ENCODE assay signal across 22 cellular contexts in the genomic region with DNA sequence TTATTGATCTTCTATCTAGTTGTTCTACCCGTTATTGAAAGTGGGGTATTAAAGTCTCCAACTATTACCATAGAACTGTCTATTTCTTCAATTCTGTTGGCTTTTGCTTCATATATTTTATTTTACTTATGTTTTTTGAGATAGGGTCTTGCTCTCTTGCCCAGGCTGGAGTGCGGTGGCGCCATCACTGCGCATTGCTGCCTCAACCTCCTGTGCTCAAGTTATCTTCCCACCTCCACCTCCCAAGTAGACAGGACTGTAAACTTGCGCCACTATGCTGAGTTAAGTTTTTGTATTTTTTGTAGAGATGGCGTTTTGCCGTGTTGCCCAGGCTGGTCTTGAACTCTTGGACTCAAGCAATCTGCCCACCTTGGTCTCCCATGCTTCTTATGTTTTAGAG. TPM values are rescaled to one million over a fixed set of nuclear protein-coding genes. Genes with fewer than 3 reads are reported as not detected.
A peak's percentile ranks its signal among the peaks of the same experiment; 100 is the strongest.
DNase-seq lines count a peak whose midpoint lies in the region; ATAC-seq, FAIRE-seq and TF ChIP-seq lines count a peak whose summit lies in the region.
"Had no signal": no experiment of that assay in that cellular context is flagged by ENCODE, and none has a peak within 500 bp of the region (broad histone marks: within the 10 kb centered on the region; RNA-seq: fewer than 3 reads in every experiment).

No MANE protein-coding gene starts in this region.

- H3K79me2 ChIP-seq in OCI-LY7 (ENCODE audit: insufficient read depth, low read depth, low read length) = peaks cover 37% of the 10 kb centered on the region
- peaks cover 41% of the 10 kb centered on the region for H3K79me2 ChIP-seq in K562 (ENCODE audit: control insufficient read depth, insufficient read depth, low read length)
- H3K79me2 ChIP-seq in MM.1S (ENCODE audit: low read length) = peaks cover 23% of the 10 kb centered on the region

- BruUV-seq in OCI-LY7 (replicated peaks; lab: Mats Ljungman, UMichigan) (TSS peak; percentile 27), K562 (replicated peaks; lab: Mats Ljungman, UMichigan) (no TSS peak)

- H3K9me2 ChIP-seq in OCI-LY7 (ENCODE audit: insufficient read depth, low read length) (no peaks in the 10 kb centered on the region), MM.1S (replicated peaks; ENCODE audit: insufficient read depth, low read length) (no peaks in the 10 kb centered on the region)

- H3K9me3 Mint-ChIP-seq in endodermal cell = peaks cover 57% of the 10 kb centered on the region
- H3K9me3 Mint-ChIP-seq: CD8-positive, alpha-beta memory T cell had no signal

- intact Hi-C loops in OCI-LY7 (cut with micrococcal nuclease; ENCODE audit: unreplicated experiment) (no loop called here), K562 (cut with micrococcal nuclease) (no loop called here)

- H3F3A ChIP-seq in MM.1S (ENCODE audit: insufficient read depth, low read length) = no peaks in the 10 kb centered on the region

- H3K4me2 ChIP-seq in BLaER1 (no peak overlapping the region), OCI-LY7 (ENCODE audit: low read length) (no peak overlapping the region), K562 (ENCODE audit: insufficient read depth, low read length) (no peak overlapping the region), MM.1S (ENCODE audit: low read depth, low read length) (no peak overlapping the region)
- H3K4me2 ChIP-seq: BLaER1 treated with 17β-estradiol and CSF1 and Interleukin-3, amounts not matched to agents 10 nM and 100 nM; GM23338 had no signal

- no peaks in the 10 kb centered on the region for H3K4me1 Mint-ChIP-seq in endodermal cell
- H3K4me1 Mint-ChIP-seq: GM23338, H9 had no signal

- H3K9ac ChIP-seq in BLaER1 (no peak overlapping the region), K562 (ENCODE audit: insufficient read depth in 1 of 2, low read depth in 2 of 2, low read length in 2 of 2) (no peak overlapping the region), endodermal cell (ENCODE audit: extremely low read depth, low read length, poor library complexity, severe bottlenecking) (no peak overlapping the region), MM.1S (ENCODE audit: low read length) (no peak overlapping the region)
- H3K9ac ChIP-seq: BLaER1 treated with 17β-estradiol and CSF1 and Interleukin-3, amounts not matched to agents 10 nM and 100 nM had no signal

- in situ Hi-C loops in K562 (cut with MboI) = no loop called here

- H3K36me3 ChIP-seq in BLaER1 (peaks cover 95% of the 10 kb centered on the region), OCI-LY7 (ENCODE audit: insufficient read depth, low read length) (peaks cover 92% of the 10 kb centered on the region), K562 (ENCODE audit: control insufficient read depth, insufficient read depth, low read length) (peaks cover 45% of the 10 kb centered on the region; the same call in 2 of the 3 replicates), endodermal cell (ENCODE audit: control insufficient read depth, insufficient read depth, low read length) (peaks cover 75% of the 10 kb centered on the region), MM.1S (replicated peaks; ENCODE audit: insufficient read depth, low read length) (no peaks in the 10 kb centered on the region)

- TF ChIP-seq RAD21 in K562 (CRISPR knock-in tag; conservative IDR thresholded peaks at IDR 0.05 in 1 of 2, IDR thresholded peaks at IDR 0.05 in 1 of 2) = no peak

- CTCF ChIA-PET in OCI-LY7 (lab: Charles Lee; ENCODE audit: unreplicated experiment) (no interaction called here), K562 (lab: Yijun Ruan, JAX; ENCODE audit: low intra/inter-chr PET ratio) (no interaction called here)

- no peak overlapping the region for H3K4me3 Mint-ChIP-seq in endodermal cell
- H3K4me3 Mint-ChIP-seq: B cell; CD14-positive monocyte; CD4-positive, alpha-beta T cell; CD8-positive, alpha-beta memory T cell; GM23338; H9 had no signal

- H3K4me3 ChIP-seq in BLaER1 (peak overlapping the region; percentile 25; the same call in 1 of the 2 replicates), OCI-LY7 (ENCODE audit: low read depth, low read length, poor library complexity, severe bottlenecking) (no peak overlapping the region), K562 (no peak overlapping the region), endodermal cell (ENCODE audit: low read length) (peak overlapping the region; percentile 43), MM.1S (ENCODE audit: low read length) (no peak overlapping the region)
- H3K4me3 ChIP-seq: GM12878, GM23338 had no signal

- no peak for TF ChIP-seq CTCF in OCI-LY7 (conservative IDR thresholded peaks at IDR 0.05; ENCODE audit: low read length)
- no peak for TF ChIP-seq CTCF in K562 (IDR thresholded peaks at IDR 0.05 in 2 of 3, conservative IDR thresholded peaks at IDR 0.05 in 1 of 3; ENCODE audit: insufficient read depth in 2 of 3, low read depth in 1 of 3, low read length in 3 of 3)
- TF ChIP-seq CTCF in endodermal cell (conservative IDR thresholded peaks at IDR 0.05) = no peak
- TF ChIP-seq CTCF in MM.1S (IDR thresholded peaks at IDR 0.05; ENCODE audit: low read length) = no peak

- TF ChIP-seq POLR2A in K562 (conservative IDR thresholded peaks at IDR 0.05) = no peak

- H2AFZ ChIP-seq in OCI-LY7 (ENCODE audit: low read length) (no peak overlapping the region), K562 (ENCODE audit: low read depth, low read length) (no peak overlapping the region), MM.1S (ENCODE audit: low read length) (no peak overlapping the region)
- H2AFZ ChIP-seq: GM23338 had no signal

- peaks cover 92% of the 10 kb centered on the region for H3K36me3 Mint-ChIP-seq in endodermal cell (ENCODE audit: low read depth)

- no peak for FAIRE-seq in K562 (lab: Jason Lieb, UNC)
- FAIRE-seq: D721Med, GM12878, GM19239 had no signal

- H3K9me1 ChIP-seq in K562 (ENCODE audit: control insufficient read depth, insufficient read depth, low read length) = peaks cover 2% of the 10 kb centered on the region

- H4K20me1 ChIP-seq in BLaER1 (peaks cover 33% of the 10 kb centered on the region), OCI-LY7 (ENCODE audit: insufficient read depth, low read length) (no peaks in the 10 kb centered on the region), K562 (replicated peaks; ENCODE audit: control insufficient read depth, insufficient read depth, low read length) (no peaks in the 10 kb centered on the region), MM.1S (ENCODE audit: insufficient read depth, low read length) (no peaks in the 10 kb centered on the region)

- TF ChIP-seq EP300 in K562 (IDR thresholded peaks at IDR 0.05; ENCODE audit: low read length) = no peak

- WGBS in K562 (ENCODE audit: insufficient coverage, low coverage, missing lambda C conversion rate) = 98% methylated on average over 6 of the region's 7 CpGs
- WGBS in endodermal cell (ENCODE audit: insufficient coverage in 1 of 2, insufficient read length in 1 of 2), 2 experiments = 94 to 100% methylated on average over 1 to 6 of the region's 7 CpGs

- H3K27me3 ChIP-seq in BLaER1 (no peaks in the 10 kb centered on the region), K562 (ENCODE audit: control insufficient read depth in 2 of 2, insufficient read depth in 2 of 2, low read length in 2 of 2) (no peaks in the 10 kb centered on the region), endodermal cell (ENCODE audit: control insufficient read depth, insufficient read depth, low read length, poor library complexity, severe bottlenecking) (no peaks in the 10 kb centered on the region), MM.1S (replicated peaks; ENCODE audit: insufficient read depth, low read length) (no peaks in the 10 kb centered on the region)
- H3K27me3 ChIP-seq: BLaER1 treated with 17β-estradiol and CSF1 and Interleukin-3, amounts not matched to agents 10 nM and 100 nM had no signal

- H3K27ac Mint-ChIP-seq in endodermal cell = no peak overlapping the region
- H3K27ac Mint-ChIP-seq: B cell, GM23338 had no signal

- no peak overlapping the region for H3K27ac ChIP-seq in BLaER1
- no peak overlapping the region for H3K27ac ChIP-seq in OCI-LY7 (ENCODE audit: low read depth, low read length, poor library complexity, severe bottlenecking)
- no peak overlapping the region for H3K27ac ChIP-seq in K562 (ENCODE audit: extremely low read depth, low read depth, low read length)
- H3K27ac ChIP-seq in endodermal cell (ENCODE audit: low read depth, low read length) = no peak overlapping the region
- H3K27ac ChIP-seq in MM.1S (ENCODE audit: low read length) = no peak overlapping the region
- H3K27ac ChIP-seq: BLaER1 treated with 17β-estradiol and CSF1 and Interleukin-3, amounts not matched to agents 10 nM and 100 nM had no signal

- H3K9me3 ChIP-seq in BLaER1 (peaks cover 53% of the 10 kb centered on the region), OCI-LY7 (ENCODE audit: low read length) (peaks cover 15% of the 10 kb centered on the region), K562 (replicated peaks; ENCODE audit: control insufficient read depth, insufficient read depth, low read depth, low read length) (no peaks in the 10 kb centered on the region), endodermal cell (ENCODE audit: control insufficient read depth, low read length) (peaks cover 54% of the 10 kb centered on the region), MM.1S (replicated peaks; ENCODE audit: insufficient read depth, low read length) (no peaks in the 10 kb centered on the region)

- DNase-seq in OCI-LY7 (ENCODE audit: low spot score) (no peak), K562 (ENCODE audit: extremely low read depth in 1 of 4, low spot score in 3 of 4) (no peak), endodermal cell (no peak), MM.1S (no peak)
- DNase-seq: CD4-positive, alpha-beta T cell; CD8-positive, alpha-beta memory T cell; DMS 273 treated with DMSO at 0.1 percent for 48 hours; DMS79; EL; GDM1; H9 had no signal

- no peaks in the 10 kb centered on the region for H3K4me1 ChIP-seq in BLaER1
- H3K4me1 ChIP-seq in OCI-LY7 (ENCODE audit: insufficient read depth, low read length, poor library complexity, severe bottlenecking) = no peaks in the 10 kb centered on the region
- no peaks in the 10 kb centered on the region for H3K4me1 ChIP-seq in K562 (replicated peaks in 1 of 2; ENCODE audit: control insufficient read depth in 2 of 2, insufficient read depth in 2 of 2, low read length in 2 of 2)
- no peaks in the 10 kb centered on the region for H3K4me1 ChIP-seq in endodermal cell (ENCODE audit: control insufficient read depth, insufficient read depth, low read length)
- 0 out of 2 replicates have a peak, but pooled peaks cover 4% of the 10 kb centered on the region for H3K4me1 ChIP-seq in MM.1S (ENCODE audit: low read length)

- POLR2A ChIA-PET in OCI-LY7 (lab: Charles Lee) (interaction anchor here (0.7 kb wide), 1 partner anchor 97 kb away, joined by 3 read pairs; no protein-coding TSS in a partner anchor), K562 (lab: Yijun Ruan, JAX) (no interaction called here)

- no peaks in the 10 kb centered on the region for H3K27me3 Mint-ChIP-seq in endodermal cell (ENCODE audit: insufficient read depth)
- H3K27me3 Mint-ChIP-seq: B cell; CD4-positive, alpha-beta T cell; CD8-positive, alpha-beta memory T cell had no signal

- no peak for ATAC-seq in K562
- ATAC-seq in GM21423 (IDR thresholded peaks at IDR 0.05; ENCODE audit: unreplicated experiment) = no peak
- ATAC-seq in HG02588 (IDR thresholded peaks at IDR 0.05; ENCODE audit: unreplicated experiment) = no peak
- ATAC-seq: GM12878, GM23338, HCT116 had no signal

RNA-seq across cellular contexts. Expression of gene SNAPC3, which starts 16.2 kb away (rescaled TPM):
- 54.2 and 66.1 TPM in 2 replicates for total RNA-seq in OCI-LY7 (2014; rRNA removed; shearing (Covaris generic))
- total RNA-seq in OCI-LY7 (2022) = 49.4 and 57.2 TPM in 2 replicates
- total RNA-seq in K562 (2011; cell fraction: chromatin; rRNA removed; ENCODE audit: low replicate concordance) = 30.6 and 85.4 TPM in 2 replicates
- total RNA-seq in K562 (2011; cell fraction: nucleolus; rRNA removed) = 16.7 and 19.3 TPM in 2 replicates
- 31.8 and 43.8 TPM in 2 replicates for total RNA-seq in K562 (2011; cell fraction: nucleoplasm; rRNA removed)
- 20.4 and 21.9 TPM in 2 replicates for total RNA-seq in K562 (2014; rRNA removed)
- 19.3 and 20.5 TPM in 2 replicates for total RNA-seq in K562 (2014; rRNA removed; fragmentation: Illumina TruSeq; extraction: Trizol)
- 19.8 and 19.9 TPM in 2 replicates for total RNA-seq in K562 (2015; rRNA removed; fragmentation: Illumina TruSeq; extraction: Trizol)
- 13.4 and 16.0 TPM in 2 replicates for total RNA-seq in K562 (2021)
- polyA plus RNA-seq in K562 (2011; rRNA removed) = 34.2 and 38.9 TPM in 2 replicates
- polyA plus RNA-seq in K562 (2011; cell fraction: cytosol; rRNA removed) = 8.8 and 18.8 TPM in 2 replicates
- 23.9 and 32.3 TPM in 2 replicates for polyA plus RNA-seq in K562 (2011; cell fraction: nucleus; rRNA removed)
- 13.3 and 16.8 TPM in 2 replicates for polyA plus RNA-seq in K562 (2012)
- 16.9 and 23.9 TPM in 2 replicates for polyA plus RNA-seq in K562 (2014; fragmentation: Illumina TruSeq; extraction: Trizol)
- 1 to 10 TPM; 2.3 to 3.4 TPM for polyA plus RNA-seq in K562 (2014; fragmentation: Nextera tagmentation; extraction: Ambion mirVana)
- 17.6 and 21.4 TPM in 2 replicates for polyA plus RNA-seq in K562 (2014; rRNA removed)
- 36.4 and 41.7 TPM in 2 replicates for polyA minus RNA-seq in K562 (2011; rRNA and poly(A)+ RNA removed)
- 14.5 and 15.0 TPM in 2 replicates for polyA minus RNA-seq in K562 (2011; cell fraction: cytosol; rRNA and poly(A)+ RNA removed)
- polyA minus RNA-seq in K562 (2011; cell fraction: nucleus; rRNA and poly(A)+ RNA removed) = 18.2 and 34.2 TPM in 2 replicates
- 10 to 100 TPM; 41.3 to 52.5 TPM for total RNA-seq in endodermal cell
- polyA plus RNA-seq in endodermal cell (2013, experiment 1 of 2) = 55.4 TPM
- 50.3 TPM for polyA plus RNA-seq in endodermal cell (2013, experiment 2 of 2)

Comparison
In these comparisons a context has a peak if more than half of its experiments do, and no peak if none do; other contexts are left out.
1. H3K4me3 ChIP-seq: peak in BLaER1 (single experiment) and endodermal cell (single experiment); none in OCI-LY7 (single experiment), K562 (single experiment) and MM.1S (single experiment).